10 cellular contexts compared by ENCODE assay signal in the genomic region with DNA sequence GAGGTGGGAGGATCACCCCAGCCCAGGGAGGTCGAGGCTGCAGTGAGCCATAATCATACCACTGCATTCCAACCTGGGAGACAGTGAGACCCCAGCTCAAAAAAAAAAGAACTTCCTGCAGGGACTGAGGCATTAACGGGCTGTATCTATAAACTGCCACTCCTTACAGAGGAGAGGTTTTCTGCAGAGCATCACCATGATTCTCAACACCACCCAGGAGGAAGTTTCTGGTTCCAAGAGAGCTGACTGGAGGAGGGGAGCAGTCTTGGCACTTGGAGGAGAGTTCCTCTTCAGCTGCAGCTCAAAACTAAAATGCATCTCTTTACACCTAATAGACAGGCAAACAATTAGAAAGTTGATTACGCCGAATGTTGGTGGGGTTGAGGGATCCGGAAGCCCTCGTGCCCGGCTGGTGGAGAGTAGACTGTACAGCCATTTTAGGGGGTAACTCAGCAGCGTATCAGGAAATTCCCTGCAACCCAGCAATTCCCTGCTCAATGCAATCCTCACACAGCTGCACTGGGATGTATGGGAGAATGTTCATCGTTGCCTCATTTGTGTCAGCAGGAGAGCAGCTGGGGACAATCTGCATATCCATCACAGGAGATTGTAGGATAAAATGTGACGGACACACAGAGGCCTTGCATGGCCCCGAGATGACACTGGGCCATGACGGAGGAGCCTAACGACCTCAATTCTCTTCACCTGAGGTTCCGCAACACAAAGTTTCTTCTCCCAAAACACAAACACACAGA. TPM values are rescaled to one million over a fixed set of nuclear protein-coding genes. Genes with fewer than 3 reads are reported as not detected.
DNase-seq lines count a peak whose midpoint lies in the region; ATAC-seq and TF ChIP-seq lines count a peak whose summit lies in the region.
"Had no signal": no experiment of that assay in that cellular context is flagged by ENCODE, and none has a peak within 500 bp of the region (broad histone marks: within the 10 kb centered on the region; RNA-seq: fewer than 3 reads in every experiment).

No MANE protein-coding gene starts in this region.

- no peak for TF ChIP-seq POLR2A in uterus (IDR thresholded peaks at IDR 0.05)

- H3K4me3 ChIP-seq in cardiac muscle cell (no peak overlapping the region), mesendoderm (ENCODE audit: low read length) (no peak overlapping the region), uterus (no peak overlapping the region)

- H4K5ac ChIP-seq in mesendoderm (ENCODE audit: low read length) = no peak overlapping the region

- H3K27ac ChIP-seq in cardiac muscle cell = peak overlapping the region; percentile 75
- peak overlapping the region; percentile 48 for H3K27ac ChIP-seq in mesendoderm (ENCODE audit: low read depth, low read length)
- peak overlapping the region; percentile 93 to 95 for H3K27ac ChIP-seq in uterus
- H3K27ac ChIP-seq: HL-60 had no signal

- H3K4me1 Mint-ChIP-seq in WTC11 = peaks cover 90% of the 10 kb centered on the region

- ATAC-seq in Right ventricle myocardium inferior = no peak
- no peak for ATAC-seq in WTC11
- no peak for ATAC-seq in omental fat pad (ENCODE audit: low FRiP score)
- no peak for ATAC-seq in HG02970 (IDR thresholded peaks at IDR 0.05; ENCODE audit: low FRiP score, unreplicated experiment)

- peak overlapping the region; percentile 36 for H3K27ac Mint-ChIP-seq in WTC11

- H3K18ac ChIP-seq in mesendoderm (ENCODE audit: low read length) = peak overlapping the region; percentile 19

- no peaks in the 10 kb centered on the region for H3K36me3 ChIP-seq in cardiac muscle cell
- no peaks in the 10 kb centered on the region for H3K36me3 ChIP-seq in mesendoderm (ENCODE audit: control insufficient read depth, insufficient read depth, low read length)
- H3K36me3 ChIP-seq in uterus = no peaks in the 10 kb centered on the region

- no peak overlapping the region for H3K9ac ChIP-seq in mesendoderm (ENCODE audit: low read length)

- H2AK5ac ChIP-seq in mesendoderm (ENCODE audit: low read length) = no peak overlapping the region

- H3K4me3 Mint-ChIP-seq in WTC11 = no peak overlapping the region; the same call in 1 of the 2 replicates

- H3K27me3 ChIP-seq in cardiac muscle cell = no peaks in the 10 kb centered on the region
- no peaks in the 10 kb centered on the region for H3K27me3 ChIP-seq in mesendoderm (ENCODE audit: insufficient read depth, low read length, poor library complexity)
- no peaks in the 10 kb centered on the region for H3K27me3 ChIP-seq in uterus

- H3K9me3 Mint-ChIP-seq in WTC11 = no peaks in the 10 kb centered on the region

- WGBS in mesendoderm (ENCODE audit: extremely low coverage, insufficient coverage, low lambda C conversion rate) = no CpG with 5 or more reads among the region's 14 CpGs

- no peaks in the 10 kb centered on the region for H3K36me3 Mint-ChIP-seq in WTC11

- H3K4me2 ChIP-seq in mesendoderm (ENCODE audit: low read length) = no peak overlapping the region

- POLR2A ChIA-PET in WTC11 (lab: Charles Lee) = interaction anchor here (0.8 to 1.4 kb wide), 3 partner anchors 11 to 38 kb away, joined by 3 to 6 read pairs (median 3); no protein-coding TSS in a partner anchor

- H2BK5ac ChIP-seq in mesendoderm (ENCODE audit: low read length) = no peak overlapping the region

- no peak overlapping the region for H4K8ac ChIP-seq in mesendoderm (ENCODE audit: low read depth, low read length)

- H3K4ac ChIP-seq in mesendoderm (ENCODE audit: low read depth, low read length) = no peak overlapping the region

- no peaks in the 10 kb centered on the region for H3K9me3 ChIP-seq in cardiac muscle cell (ENCODE audit: low read depth)
- no peaks in the 10 kb centered on the region for H3K9me3 ChIP-seq in uterus

- H2BK120ac ChIP-seq in mesendoderm (ENCODE audit: low read depth, low read length) = no peak overlapping the region

- H3K23ac ChIP-seq in mesendoderm (ENCODE audit: low read length) = no peak overlapping the region

- peaks cover 36% of the 10 kb centered on the region for H3K79me1 ChIP-seq in mesendoderm (ENCODE audit: low read length)

- no peak for TF ChIP-seq CTCF in cardiac muscle cell (IDR thresholded peaks at IDR 0.05; ENCODE audit: low read depth, low read length)
- no peak for TF ChIP-seq CTCF in WTC11 (IDR thresholded peaks at IDR 0.05)
- TF ChIP-seq CTCF in uterus (IDR thresholded peaks at IDR 0.05) = no peak
- no peak for TF ChIP-seq CTCF in omental fat pad (IDR thresholded peaks at IDR 0.05)

- DNase-seq in cardiac muscle cell (ENCODE audit: low read depth in 1 of 2, low spot score in 1 of 2) (peak in 1 of 2 donors; percentile 42), Right ventricle myocardium inferior (ENCODE audit: missing footprints) (no peak), WTC11 (ENCODE audit: low spot score) (no peak), mesendoderm (peak; percentile 73), uterus (no peak), omental fat pad (ENCODE audit: low spot score) (no peak), NCI-H2227 (lab: John Stamatoyannopoulos, UW; ENCODE audit: unreplicated experiment) (no peak)
- DNase-seq: NCI-H1694 treated with DMSO at 0.1 percent for 48 hours had no signal

- no peaks in the 10 kb centered on the region for H3K27me3 Mint-ChIP-seq in WTC11 (ENCODE audit: low read depth)

- intact Hi-C loops in Right ventricle myocardium inferior (cut with DNase I) = no loop called here
- intact Hi-C loops in uterus (cut with DNase I; ENCODE audit: low total_unique reads) = loop anchor here (5.0 kb wide), 1 partner anchor 35 kb away; the partner anchor contains the start of gene ACTN1

- H3K4me1 ChIP-seq in cardiac muscle cell (ENCODE audit: low read depth) (peaks cover 60% of the 10 kb centered on the region), mesendoderm (ENCODE audit: control insufficient read depth, low read depth, low read length) (peaks cover 46% of the 10 kb centered on the region), uterus (peaks cover 25 to 41% of the 10 kb centered on the region in 2 donors)

- no peak overlapping the region for H2BK15ac ChIP-seq in mesendoderm (replicated peaks; ENCODE audit: low read depth)

- peaks cover 93% of the 10 kb centered on the region for H3K79me2 ChIP-seq in mesendoderm (ENCODE audit: control insufficient read depth, insufficient read depth, low read length)

- peak overlapping the region; percentile 38 for H3K56ac ChIP-seq in mesendoderm (ENCODE audit: low read length)

- CTCF ChIA-PET in WTC11 (lab: Charles Lee) = interaction anchor here (0.6 to 1.7 kb wide), 22 partner anchors 10 to 164 kb away, joined by 3 to 10 read pairs (median 4); no protein-coding TSS in a partner anchor

TF ChIP-seq in WTC11, 78 proteins besides CTCF, POLR2A, EP300 and RAD21:
- TF ChIP-seq USF2 (CRISPR knock-in tag; IDR thresholded peaks at IDR 0.05) (no peak), ESRRA (CRISPR knock-in tag; IDR thresholded peaks at IDR 0.05; ENCODE audit: borderline replicate concordance) (no peak)
- TF ChIP-seq, protein P1, sequence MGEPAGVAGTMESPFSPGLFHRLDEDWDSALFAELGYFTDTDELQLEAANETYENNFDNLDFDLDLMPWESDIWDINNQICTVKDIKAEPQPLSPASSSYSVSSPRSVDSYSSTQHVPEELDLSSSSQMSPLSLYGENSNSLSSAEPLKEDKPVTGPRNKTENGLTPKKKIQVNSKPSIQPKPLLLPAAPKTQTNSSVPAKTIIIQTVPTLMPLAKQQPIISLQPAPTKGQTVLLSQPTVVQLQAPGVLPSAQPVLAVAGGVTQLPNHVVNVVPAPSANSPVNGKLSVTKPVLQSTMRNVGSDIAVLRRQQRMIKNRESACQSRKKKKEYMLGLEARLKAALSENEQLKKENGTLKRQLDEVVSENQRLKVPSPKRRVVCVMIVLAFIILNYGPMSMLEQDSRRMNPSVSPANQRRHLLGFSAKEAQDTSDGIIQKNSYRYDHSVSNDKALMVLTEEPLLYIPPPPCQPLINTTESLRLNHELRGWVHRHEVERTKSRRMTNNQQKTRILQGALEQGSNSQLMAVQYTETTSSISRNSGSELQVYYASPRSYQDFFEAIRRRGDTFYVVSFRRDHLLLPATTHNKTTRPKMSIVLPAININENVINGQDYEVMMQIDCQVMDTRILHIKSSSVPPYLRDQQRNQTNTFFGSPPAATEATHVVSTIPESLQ (CRISPR knock-in tag; IDR thresholded peaks at IDR 0.05) = no peak

RNA-seq across cellular contexts. Expression of gene ACTN1, which starts 36.6 kb away (rescaled TPM):
- total RNA-seq in cardiac muscle cell (167 and 169 TPM in 2 replicates), Right ventricle myocardium inferior (136 TPM), WTC11 (2021) (196 to 198 TPM (median 197 TPM) in 3 replicates), uterus (100 to 1,000 TPM; 147 to 538 (median 343) TPM), omental fat pad (100 to 1,000 TPM; 103 to 254 (median 136) TPM)
- 171 and 202 TPM in 2 replicates for polyA plus RNA-seq in cardiac muscle cell
- 242 TPM for polyA plus RNA-seq in mesendoderm (2013, experiment 1 of 2)
- 251 TPM for polyA plus RNA-seq in mesendoderm (2013, experiment 2 of 2)
